ENCODE assay signal across 26 cellular contexts in the genomic region with DNA sequence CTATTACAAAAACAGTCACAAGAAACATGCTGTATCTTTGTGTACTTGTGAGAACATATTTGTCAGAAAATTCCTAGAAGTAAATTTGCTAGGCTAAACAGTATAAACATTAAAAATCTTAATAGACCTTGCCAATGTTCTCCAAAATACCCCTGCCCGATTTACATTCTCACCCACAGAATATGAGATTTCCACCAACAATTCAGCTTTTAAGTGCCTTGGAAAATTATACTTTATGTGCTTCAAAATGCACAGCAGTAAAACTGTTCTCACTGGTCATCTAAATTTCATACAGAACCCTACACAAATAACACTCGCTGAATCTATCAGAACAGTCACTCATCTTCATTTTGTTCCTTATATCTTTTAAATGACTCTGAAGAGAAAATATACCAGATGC.
"Had no signal": no experiment of that assay in that cellular context is flagged by ENCODE, and none has a peak within 500 bp of the region (broad histone marks: within the 10 kb centered on the region; RNA-seq: fewer than 3 reads in every experiment).

No MANE protein-coding gene starts in this region.

- H3K27ac Mint-ChIP-seq: activated T-helper 1 cell treated with anti-CD3 and anti-CD28 coated beads, Interleukin-12 subunit alpha, Interleukin-12 subunit beta, Interleukin-2, Interleukin-4 antibody, amounts not matched to agents 30 ng/mL and 10 ng/mL and 1 ng/mL, durations not matched to agents 14 hours and 24 hours and 36 hours; dendritic cell treated with granulocyte-macrophage colony-stimulating factor and Interleukin-4, amounts not matched to agents 40 ng/mL and 50 ng/mL, for 4 days; stimulated activated naive CD8-positive, alpha-beta T cell treated with anti-CD3 and anti-CD28 coated beads, Interleukin-15, Interleukin-2, amounts not matched to agents 100 ng/mL and 50 ng/mL, for 24 hours had no signal

- H3K27me3 ChIP-seq: adrenal gland, esophagus muscularis mucosa, gastroesophageal sphincter, heart left ventricle, ovary, suprapubic skin, vagina had no signal

- H3K36me3 ChIP-seq: adrenal gland, esophagus muscularis mucosa, gastroesophageal sphincter, heart left ventricle, left ventricle myocardium inferior, ovary, suprapubic skin, vagina had no signal

- DNase-seq: activated CD4-positive, alpha-beta T cell treated with anti-CD3 and anti-CD28 coated beads, Interleukin-2, amount 50 U/mL, for 4 hours; activated gamma-delta T cell treated with Interleukin-2 at 50 U/mL for 16 hours; adrenal gland; effector memory CD4-positive, alpha-beta T cell; heart left ventricle; kidney glomerular epithelial cell; left ventricle myocardium inferior; mammary epithelial cell; midbrain; ovary; psoas muscle; right cardiac atrium; stimulated activated CD4-positive, alpha-beta T cell treated with anti-CD3 and anti-CD28 coated beads, Interleukin-15, amount 100 ng/mL, for 24 hours; stimulated activated CD4-positive, alpha-beta T cell treated with anti-CD3 and anti-CD28 coated beads, Interleukin-2, amount 100 ng/mL, for 48 hours; T-helper 2 cell; trophoblast cell had no signal

- H3K9me3 ChIP-seq: adrenal gland, esophagus muscularis mucosa, gastroesophageal sphincter, heart left ventricle, left ventricle myocardium inferior, ovary, psoas muscle, suprapubic skin, vagina had no signal

- ATAC-seq: gastroesophageal sphincter, heart left ventricle, psoas muscle, right cardiac atrium had no signal

- FAIRE-seq: astrocyte, bronchial epithelial cell had no signal

- H3K4me3 ChIP-seq: adrenal gland, esophagus muscularis mucosa, gastroesophageal sphincter, heart left ventricle, left ventricle myocardium inferior, ovary, psoas muscle, suprapubic skin, vagina had no signal

- H3K27ac ChIP-seq: adrenal gland, gastroesophageal sphincter, heart left ventricle, left ventricle myocardium inferior, ovary, psoas muscle, suprapubic skin, vagina, VCaP had no signal

- H3K9me3 Mint-ChIP-seq: activated T-helper 1 cell treated with anti-CD3 and anti-CD28 coated beads, Interleukin-12 subunit alpha, Interleukin-12 subunit beta, Interleukin-2, Interleukin-4 antibody, amounts not matched to agents 30 ng/mL and 10 ng/mL and 1 ng/mL, durations not matched to agents 14 hours and 24 hours and 36 hours; dendritic cell treated with granulocyte-macrophage colony-stimulating factor and Interleukin-4, amounts not matched to agents 40 ng/mL and 50 ng/mL, for 4 days; stimulated activated naive CD8-positive, alpha-beta T cell treated with anti-CD3 and anti-CD28 coated beads, Interleukin-15, Interleukin-2, amounts not matched to agents 100 ng/mL and 50 ng/mL, for 24 hours had no signal

- H3K27me3 Mint-ChIP-seq: stimulated activated naive CD8-positive, alpha-beta T cell treated with anti-CD3 and anti-CD28 coated beads, Interleukin-15, Interleukin-2, amounts not matched to agents 100 ng/mL and 50 ng/mL, for 24 hours had no signal

- H3K4me3 Mint-ChIP-seq: activated T-helper 1 cell treated with anti-CD3 and anti-CD28 coated beads, Interleukin-12 subunit alpha, Interleukin-12 subunit beta, Interleukin-2, Interleukin-4 antibody, amounts not matched to agents 30 ng/mL and 10 ng/mL and 1 ng/mL, durations not matched to agents 14 hours and 24 hours and 36 hours; dendritic cell treated with granulocyte-macrophage colony-stimulating factor and Interleukin-4, amounts not matched to agents 40 ng/mL and 50 ng/mL, for 4 days; stimulated activated naive CD8-positive, alpha-beta T cell treated with anti-CD3 and anti-CD28 coated beads, Interleukin-15, Interleukin-2, amounts not matched to agents 100 ng/mL and 50 ng/mL, for 24 hours had no signal
